ENCODE assay signal across 8 cellular contexts in genomic region chr17:19978206-19978802, GRCh38. TPM values are rescaled to one million over a fixed set of nuclear protein-coding genes. Genes with fewer than 3 reads are reported as not detected.
DNase-seq lines count a peak whose midpoint lies in the region; ATAC-seq and TF ChIP-seq lines count a peak whose summit lies in the region.

No MANE protein-coding gene starts in this region.

- no peaks in the 10 kb centered on the region for H3K9me3 ChIP-seq in CD4-positive, alpha-beta T cell (ENCODE audit: control insufficient read depth, low read length)
- no peaks in the 10 kb centered on the region for H3K9me3 ChIP-seq in heart right ventricle

- POLR2A ChIA-PET in CD4-positive, alpha-beta T cell (lab: Charles Lee), result interaction anchor here (0.8 to 1.9 kb wide), 14 partner anchors 11 to 1065 kb away, joined by 3 to 13 read pairs (median 5); partner anchors contain the start of genes ALDH3A2, MAPK7, ULK2 and USP22

- CTCF ChIA-PET in CD4-positive, alpha-beta T cell (lab: Charles Lee), result interaction anchor here (1.2 to 1.8 kb wide), 5 partner anchors 10 to 32 kb away, joined by 3 to 19 read pairs (median 4); partner anchors contain the start of gene SPECC1

- peaks cover 0 to 52% (median 29%) of the 10 kb centered on the region in 9 donors for H3K4me1 ChIP-seq in heart right ventricle

- intact Hi-C loops in CD4-positive, alpha-beta T cell (cut with DNase I, micrococcal nuclease), result loop anchor here in 1 of 2 experiments (2.0 to 5.0 kb wide), 2 partner anchors 30 to 111 kb away; partner anchors contain the start of genes SPECC1 and ULK2
- intact Hi-C loops in heart right ventricle (cut with DNase I), result no loop called here

- peaks cover 41% of the 10 kb centered on the region for H3K36me3 Mint-ChIP-seq in CD4-positive, alpha-beta T cell (ENCODE audit: low read depth)

- peak overlapping the region; percentile 99 for H3K4me3 Mint-ChIP-seq in CD4-positive, alpha-beta T cell

- H3K36me3 ChIP-seq in heart right ventricle, result peaks cover 0 to 13% (median 0%) of the 10 kb centered on the region in 9 donors

- H3K9me3 Mint-ChIP-seq in CD4-positive, alpha-beta T cell, result no peaks in the 10 kb centered on the region

- whole genome bisulfite sequencing in heart right ventricle, 2 donors, result 29 to 35% methylated on average over 22 of the region's 22 CpGs

- ATAC-seq in CD4-positive, alpha-beta T cell (ENCODE audit: poor library complexity), result peak; percentile 16
- ATAC-seq in GM19463 (IDR thresholded peaks at IDR 0.05; ENCODE audit: unreplicated experiment) (peak; percentile 30), heart right ventricle (peak in 3 of 8 donors; percentile 2 to 39 (median 30))

- peak overlapping the region; percentile 73 for H3K4me3 ChIP-seq in Jurkat, Clone E6-1 (ENCODE audit: low read length)
- H3K4me3 ChIP-seq in heart right ventricle (peak overlapping the region; percentile 69 to 99 (median 88)), skeletal muscle cell (ENCODE audit: low read depth, low read length) (peak overlapping the region; percentile 92)

- peak in 6 of 10 experiments; percentile 4 to 36 (median 16) for DNase-seq in CD4-positive, alpha-beta T cell
- no peak for DNase-seq in Jurkat, Clone E6-1 (ENCODE audit: low read depth, low spot score)
- peak; percentile 5 for DNase-seq in activated effector memory CD4-positive, alpha-beta T cell treated with Interleukin-2 at 50 U/mL for 16 hours
- DNase-seq in heart right ventricle (no peak), skeletal muscle cell (ENCODE audit: low read depth) (no peak), DMS79 (lab: John Stamatoyannopoulos, UW) (no peak), NCI-H510A treated with DMSO at 0.1 percent for 48 hours (lab: John Stamatoyannopoulos, UW) (no peak)

- H3K27me3 Mint-ChIP-seq in CD4-positive, alpha-beta T cell, result no peaks in the 10 kb centered on the region

- H3K27ac ChIP-seq in CD4-positive, alpha-beta T cell (ENCODE audit: low read depth, low read length), result peak overlapping the region; percentile 85
- H3K27ac ChIP-seq in heart right ventricle, result peak overlapping the region; percentile 74 to 98 (median 94)

- no peaks in the 10 kb centered on the region for H3K27me3 ChIP-seq in CD4-positive, alpha-beta T cell (ENCODE audit: control insufficient read depth, insufficient read depth, low read length)
- H3K27me3 ChIP-seq in heart right ventricle, result no peaks in the 10 kb centered on the region

- peaks cover 56% of the 10 kb centered on the region for H3K4me1 Mint-ChIP-seq in CD4-positive, alpha-beta T cell (ENCODE audit: low read depth)

- no peak for TF ChIP-seq CTCF in CD4-positive, alpha-beta T cell (IDR thresholded peaks at IDR 0.05)
- no peak for TF ChIP-seq CTCF in heart right ventricle (IDR thresholded peaks at IDR 0.05)

- H3K27ac Mint-ChIP-seq in CD4-positive, alpha-beta T cell, result peak overlapping the region; percentile 97

RNA-seq across cellular contexts. Expression of gene AKAP10, which starts 0.7 kb away (rescaled TPM):
- total RNA-seq in CD4-positive, alpha-beta T cell, result 10 to 100 TPM; 29.2 to 36.0 TPM
- polyA plus RNA-seq in Jurkat, Clone E6-1 (2012; ENCODE audit: insufficient read depth, insufficient read length), result 26.5 TPM
- total RNA-seq in heart right ventricle, result 10 to 100 TPM; 12.2 to 17.0 (median 14.2) TPM
- 1 to 10 TPM; 3.7 to 8.0 TPM for polyA plus RNA-seq in heart right ventricle

RNA-seq across cellular contexts. Expression of gene SPECC1, which starts 30.9 kb away (rescaled TPM):
- total RNA-seq in CD4-positive, alpha-beta T cell, result 1 to 10 TPM; 4.3 to 4.4 TPM
- polyA plus RNA-seq in Jurkat, Clone E6-1 (2012; ENCODE audit: insufficient read depth, insufficient read length), result 9.5 TPM
- total RNA-seq in heart right ventricle, result 10 to 100 TPM in 5 of 10 donors, 1 to 10 TPM in 5; 6.8 to 15.2 (median 9.7) TPM
- 1 to 10 TPM; 2.9 to 6.6 TPM for polyA plus RNA-seq in heart right ventricle

Comparison
In these comparisons a context has a peak if more than half of its experiments do, and no peak if none do; other contexts are left out.
1. DNase-seq: peak in CD4-positive, alpha-beta T cell (6 of 10) and activated effector memory CD4-positive, alpha-beta T cell treated with Interleukin-2 at 50 U/mL for 16 hours (single experiment); none in Jurkat, Clone E6-1 (single experiment), heart right ventricle (0 of 2), skeletal muscle cell (single experiment), DMS79 (single experiment) and NCI-H510A treated with DMSO at 0.1 percent for 48 hours (single experiment).
2. Peak in every context shown above with its lines, with median percentiles within 50 percentile points of each other: H3K4me3 ChIP-seq.